1 cellular context compared by ENCODE assay signal in the genomic region with DNA sequence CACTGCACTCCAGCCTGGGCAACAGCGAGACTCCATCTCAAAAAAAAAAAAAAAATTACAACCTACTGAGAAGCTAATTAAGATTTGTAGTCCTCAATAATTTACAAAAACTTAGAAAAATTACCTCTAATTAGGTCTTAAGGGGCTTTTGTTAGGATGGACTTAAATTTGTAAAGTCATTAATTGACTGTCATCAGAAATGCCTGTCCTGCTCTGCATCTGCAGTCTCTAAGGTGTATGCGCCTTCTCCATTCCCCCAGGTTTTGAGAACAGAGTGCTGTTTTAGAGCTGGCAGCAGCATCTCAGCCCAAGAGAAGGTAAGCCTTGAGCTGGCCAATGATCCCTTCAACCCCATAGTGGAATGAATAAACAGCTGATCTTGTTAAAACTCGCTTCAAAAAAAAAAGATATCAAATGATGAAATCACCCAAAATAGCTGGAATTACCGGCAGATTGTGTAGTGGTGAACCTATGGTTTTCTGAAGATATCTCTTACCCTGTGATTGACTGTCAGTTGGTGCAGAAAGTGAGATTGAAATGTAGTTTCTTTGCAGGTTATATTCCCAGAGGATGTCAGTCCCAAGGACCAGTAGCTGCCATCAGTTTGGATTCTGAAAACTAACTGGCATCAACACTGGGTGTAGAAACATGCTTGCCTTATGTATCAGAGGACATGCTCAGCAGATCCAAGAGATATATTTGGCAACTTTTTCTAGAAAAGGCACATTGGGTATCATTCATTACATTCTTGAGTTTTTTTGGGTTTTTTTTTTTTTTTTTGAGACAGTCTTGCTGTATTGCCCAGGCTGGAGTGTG.
TF ChIP-seq lines count a peak whose summit lies in the region.

No MANE protein-coding gene starts in this region.

TF ChIP-seq in H1, 55 proteins besides CTCF, POLR2A, EP300 and RAD21:
- TF ChIP-seq POLR2AphosphoS5 (IDR thresholded peaks at IDR 0.05; ENCODE audit: low read depth, low read length) (peak; percentile 47; the same call in 1 of the 2 replicates), CEBPB (IDR thresholded peaks at IDR 0.05; ENCODE audit: low read depth, low read length) (no peak)
- TF ChIP-seq, protein P1, sequence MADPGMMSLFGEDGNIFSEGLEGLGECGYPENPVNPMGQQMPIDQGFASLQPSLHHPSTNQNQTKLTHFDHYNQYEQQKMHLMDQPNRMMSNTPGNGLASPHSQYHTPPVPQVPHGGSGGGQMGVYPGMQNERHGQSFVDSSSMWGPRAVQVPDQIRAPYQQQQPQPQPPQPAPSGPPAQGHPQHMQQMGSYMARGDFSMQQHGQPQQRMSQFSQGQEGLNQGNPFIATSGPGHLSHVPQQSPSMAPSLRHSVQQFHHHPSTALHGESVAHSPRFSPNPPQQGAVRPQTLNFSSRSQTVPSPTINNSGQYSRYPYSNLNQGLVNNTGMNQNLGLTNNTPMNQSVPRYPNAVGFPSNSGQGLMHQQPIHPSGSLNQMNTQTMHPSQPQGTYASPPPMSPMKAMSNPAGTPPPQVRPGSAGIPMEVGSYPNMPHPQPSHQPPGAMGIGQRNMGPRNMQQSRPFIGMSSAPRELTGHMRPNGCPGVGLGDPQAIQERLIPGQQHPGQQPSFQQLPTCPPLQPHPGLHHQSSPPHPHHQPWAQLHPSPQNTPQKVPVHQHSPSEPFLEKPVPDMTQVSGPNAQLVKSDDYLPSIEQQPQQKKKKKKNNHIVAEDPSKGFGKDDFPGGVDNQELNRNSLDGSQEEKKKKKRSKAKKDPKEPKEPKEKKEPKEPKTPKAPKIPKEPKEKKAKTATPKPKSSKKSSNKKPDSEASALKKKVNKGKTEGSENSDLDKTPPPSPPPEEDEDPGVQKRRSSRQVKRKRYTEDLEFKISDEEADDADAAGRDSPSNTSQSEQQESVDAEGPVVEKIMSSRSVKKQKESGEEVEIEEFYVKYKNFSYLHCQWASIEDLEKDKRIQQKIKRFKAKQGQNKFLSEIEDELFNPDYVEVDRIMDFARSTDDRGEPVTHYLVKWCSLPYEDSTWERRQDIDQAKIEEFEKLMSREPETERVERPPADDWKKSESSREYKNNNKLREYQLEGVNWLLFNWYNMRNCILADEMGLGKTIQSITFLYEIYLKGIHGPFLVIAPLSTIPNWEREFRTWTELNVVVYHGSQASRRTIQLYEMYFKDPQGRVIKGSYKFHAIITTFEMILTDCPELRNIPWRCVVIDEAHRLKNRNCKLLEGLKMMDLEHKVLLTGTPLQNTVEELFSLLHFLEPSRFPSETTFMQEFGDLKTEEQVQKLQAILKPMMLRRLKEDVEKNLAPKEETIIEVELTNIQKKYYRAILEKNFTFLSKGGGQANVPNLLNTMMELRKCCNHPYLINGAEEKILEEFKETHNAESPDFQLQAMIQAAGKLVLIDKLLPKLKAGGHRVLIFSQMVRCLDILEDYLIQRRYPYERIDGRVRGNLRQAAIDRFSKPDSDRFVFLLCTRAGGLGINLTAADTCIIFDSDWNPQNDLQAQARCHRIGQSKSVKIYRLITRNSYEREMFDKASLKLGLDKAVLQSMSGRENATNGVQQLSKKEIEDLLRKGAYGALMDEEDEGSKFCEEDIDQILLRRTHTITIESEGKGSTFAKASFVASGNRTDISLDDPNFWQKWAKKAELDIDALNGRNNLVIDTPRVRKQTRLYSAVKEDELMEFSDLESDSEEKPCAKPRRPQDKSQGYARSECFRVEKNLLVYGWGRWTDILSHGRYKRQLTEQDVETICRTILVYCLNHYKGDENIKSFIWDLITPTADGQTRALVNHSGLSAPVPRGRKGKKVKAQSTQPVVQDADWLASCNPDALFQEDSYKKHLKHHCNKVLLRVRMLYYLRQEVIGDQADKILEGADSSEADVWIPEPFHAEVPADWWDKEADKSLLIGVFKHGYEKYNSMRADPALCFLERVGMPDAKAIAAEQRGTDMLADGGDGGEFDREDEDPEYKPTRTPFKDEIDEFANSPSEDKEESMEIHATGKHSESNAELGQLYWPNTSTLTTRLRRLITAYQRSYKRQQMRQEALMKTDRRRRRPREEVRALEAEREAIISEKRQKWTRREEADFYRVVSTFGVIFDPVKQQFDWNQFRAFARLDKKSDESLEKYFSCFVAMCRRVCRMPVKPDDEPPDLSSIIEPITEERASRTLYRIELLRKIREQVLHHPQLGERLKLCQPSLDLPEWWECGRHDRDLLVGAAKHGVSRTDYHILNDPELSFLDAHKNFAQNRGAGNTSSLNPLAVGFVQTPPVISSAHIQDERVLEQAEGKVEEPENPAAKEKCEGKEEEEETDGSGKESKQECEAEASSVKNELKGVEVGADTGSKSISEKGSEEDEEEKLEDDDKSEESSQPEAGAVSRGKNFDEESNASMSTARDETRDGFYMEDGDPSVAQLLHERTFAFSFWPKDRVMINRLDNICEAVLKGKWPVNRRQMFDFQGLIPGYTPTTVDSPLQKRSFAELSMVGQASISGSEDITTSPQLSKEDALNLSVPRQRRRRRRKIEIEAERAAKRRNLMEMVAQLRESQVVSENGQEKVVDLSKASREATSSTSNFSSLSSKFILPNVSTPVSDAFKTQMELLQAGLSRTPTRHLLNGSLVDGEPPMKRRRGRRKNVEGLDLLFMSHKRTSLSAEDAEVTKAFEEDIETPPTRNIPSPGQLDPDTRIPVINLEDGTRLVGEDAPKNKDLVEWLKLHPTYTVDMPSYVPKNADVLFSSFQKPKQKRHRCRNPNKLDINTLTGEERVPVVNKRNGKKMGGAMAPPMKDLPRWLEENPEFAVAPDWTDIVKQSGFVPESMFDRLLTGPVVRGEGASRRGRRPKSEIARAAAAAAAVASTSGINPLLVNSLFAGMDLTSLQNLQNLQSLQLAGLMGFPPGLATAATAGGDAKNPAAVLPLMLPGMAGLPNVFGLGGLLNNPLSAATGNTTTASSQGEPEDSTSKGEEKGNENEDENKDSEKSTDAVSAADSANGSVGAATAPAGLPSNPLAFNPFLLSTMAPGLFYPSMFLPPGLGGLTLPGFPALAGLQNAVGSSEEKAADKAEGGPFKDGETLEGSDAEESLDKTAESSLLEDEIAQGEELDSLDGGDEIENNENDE (IDR thresholded peaks at IDR 0.05; ENCODE audit: insufficient replicate concordance, low read length): no peak
